In the genomic region with DNA sequence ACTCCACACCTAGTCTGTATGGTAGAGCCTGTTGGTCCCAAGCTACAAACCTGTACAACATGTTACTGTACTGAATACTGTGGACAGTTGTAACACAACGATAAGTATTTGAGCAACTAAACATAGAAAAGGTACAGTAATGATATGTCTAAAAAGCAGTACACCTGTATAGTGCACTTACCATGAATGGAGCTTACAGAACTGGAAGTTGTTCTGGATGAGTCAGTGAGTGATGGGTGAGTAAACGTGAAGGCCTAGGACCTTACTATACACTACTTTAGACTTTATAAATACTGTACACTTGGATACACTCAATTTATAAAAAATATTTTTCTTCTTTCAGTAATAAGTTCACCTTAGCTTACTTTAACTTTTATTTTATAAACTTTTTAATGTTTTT, we compare ENCODE assay signal across 19 cellular contexts.
DNase-seq lines count a peak whose midpoint lies in the region; ATAC-seq and TF ChIP-seq lines count a peak whose summit lies in the region.
"Had no signal": no experiment of that assay in that cellular context is flagged by ENCODE, and none has a peak within 500 bp of the region (broad histone marks: within the 10 kb centered on the region; RNA-seq: fewer than 3 reads in every experiment).

No MANE protein-coding gene starts in this region.

- no peaks in the 10 kb centered on the region for H3K9me3 Mint-ChIP-seq in naive thymus-derived CD8-positive, alpha-beta T cell
- H3K9me3 Mint-ChIP-seq: activated T-cell treated with anti-CD3 and anti-CD28 coated beads, Interleukin-2, amount 50 U/mL, for 4 hours had no signal

- ATAC-seq in GM18861 (IDR thresholded peaks at IDR 0.05; ENCODE audit: unreplicated experiment), result peak; percentile 10
- ATAC-seq in GM21515 (IDR thresholded peaks at IDR 0.05; ENCODE audit: unreplicated experiment), result peak; percentile 24
- peak; percentile 23 for ATAC-seq in HG02973 (IDR thresholded peaks at IDR 0.05; ENCODE audit: unreplicated experiment)
- ATAC-seq in HG03039 (IDR thresholded peaks at IDR 0.05; ENCODE audit: unreplicated experiment), result no peak
- no peak for ATAC-seq in naive thymus-derived CD8-positive, alpha-beta T cell
- ATAC-seq: activated T-cell treated with anti-CD3 and anti-CD28 coated beads, Interleukin-2, amount 50 U/mL, for 4 hours had no signal

- no peak overlapping the region for H3K27ac Mint-ChIP-seq in naive thymus-derived CD8-positive, alpha-beta T cell

- no peak overlapping the region for H3K4me3 ChIP-seq in OCI-LY1 (ENCODE audit: low read depth, low read length, poor library complexity, severe bottlenecking)
- H3K4me3 ChIP-seq: cardiac muscle cell, left ventricle myocardium inferior, prostate gland, testis had no signal

- H4K20me1 ChIP-seq in OCI-LY1 (ENCODE audit: insufficient read depth, low read length), result no peaks in the 10 kb centered on the region

- CTCF ChIA-PET in HEK293T (lab: Yijun Ruan, JAX), result no interaction called here

- H3K4me2 ChIP-seq in OCI-LY1 (ENCODE audit: low read length), result peak overlapping the region; percentile 30; the same call in 1 of the 2 replicates

- peaks cover 56% of the 10 kb centered on the region for H3K4me1 ChIP-seq in OCI-LY1 (ENCODE audit: insufficient read depth, low read length, severe bottlenecking)
- H3K4me1 ChIP-seq: left ventricle myocardium inferior, prostate gland, testis had no signal

- H3K27me3 Mint-ChIP-seq in naive thymus-derived CD8-positive, alpha-beta T cell, result peaks cover 0 to 4% (median 1%) of the 10 kb centered on the region in 5 donors

- no peaks in the 10 kb centered on the region for H3K9me3 ChIP-seq in OCI-LY1 (ENCODE audit: low read length)
- H3K9me3 ChIP-seq: left ventricle myocardium inferior, prostate gland, testis had no signal

- no peak for DNase-seq in putamen (ENCODE audit: low spot score)
- no peak for DNase-seq in HEK293T (ENCODE audit: extremely low spot score)
- DNase-seq in naive thymus-derived CD8-positive, alpha-beta T cell, result no peak
- DNase-seq: activated CD4-positive, alpha-beta T cell treated with anti-CD3 and anti-CD28 coated beads, Interleukin-2, amount 50 U/mL, for 1 hour; activated T-cell treated with anti-CD3 and anti-CD28 coated beads, Interleukin-2, amount 50 U/mL, for 4 hours; effector CD4-positive, alpha-beta T cell; H7; Kasumi-1; left ventricle myocardium inferior; NCI-H187; NCI-H774; testis had no signal

- H3F3A ChIP-seq in OCI-LY1 (ENCODE audit: insufficient read depth, low read length), result no peaks in the 10 kb centered on the region

- H3K79me2 ChIP-seq in OCI-LY1 (ENCODE audit: insufficient read depth, low read length), result no peaks in the 10 kb centered on the region

- peak overlapping the region; percentile 86 for H3K27ac ChIP-seq in OCI-LY1 (ENCODE audit: low read depth, low read length, poor library complexity, severe bottlenecking)
- H3K27ac ChIP-seq: cardiac muscle cell, left ventricle myocardium inferior, prostate gland, testis had no signal

- no peak overlapping the region for H3K9ac ChIP-seq in OCI-LY1 (ENCODE audit: low read length)

- no peaks in the 10 kb centered on the region for H3K9me2 ChIP-seq in OCI-LY1 (ENCODE audit: low read depth, low read length)

- no peak for TF ChIP-seq CTCF in OCI-LY1 (IDR thresholded peaks at IDR 0.05; ENCODE audit: low read length)

- no peaks in the 10 kb centered on the region for H3K27me3 ChIP-seq in OCI-LY1 (ENCODE audit: insufficient read depth, low read length)
- H3K27me3 ChIP-seq: cardiac muscle cell, testis had no signal

- H3K36me3 ChIP-seq in OCI-LY1 (ENCODE audit: insufficient read depth, low read length), result no peaks in the 10 kb centered on the region
- H3K36me3 ChIP-seq: cardiac muscle cell, left ventricle myocardium inferior, prostate gland had no signal

- no peaks in the 10 kb centered on the region for H3K36me3 Mint-ChIP-seq in naive thymus-derived CD8-positive, alpha-beta T cell

- H3K4me1 Mint-ChIP-seq in naive thymus-derived CD8-positive, alpha-beta T cell, result peaks cover 0 to 42% (median 2%) of the 10 kb centered on the region in 4 donors

- no peak overlapping the region for H3K4me3 Mint-ChIP-seq in naive thymus-derived CD8-positive, alpha-beta T cell
- H3K4me3 Mint-ChIP-seq: activated T-cell treated with anti-CD3 and anti-CD28 coated beads, Interleukin-2, amount 50 U/mL, for 4 hours had no signal

- POLR2A ChIA-PET in HEK293T (lab: Yijun Ruan, JAX), result no interaction called here
- POLR2A ChIA-PET in naive thymus-derived CD8-positive, alpha-beta T cell (lab: Charles Lee), result no interaction called here

- peak overlapping the region; percentile 1; the same call in 1 of the 2 replicates for H2AFZ ChIP-seq in OCI-LY1 (ENCODE audit: low read length)

TF ChIP-seq in HEK293T, 16 proteins besides CTCF, POLR2A, EP300 and RAD21:
- TF ChIP-seq ARNT (IDR thresholded peaks at IDR 0.05), result no peak
- TF ChIP-seq L3MBTL2 (conservative IDR thresholded peaks at IDR 0.05), result no peak
- no peak for TF ChIP-seq ZNF384 (IDR thresholded peaks at IDR 0.05)
- no peak for TF ChIP-seq NFRKB (IDR thresholded peaks at IDR 0.05)
- no peak for TF ChIP-seq PKNOX1 (IDR thresholded peaks at IDR 0.05)
- no peak for TF ChIP-seq SUZ12 (IDR thresholded peaks at IDR 0.05)
TF ChIP-seq in HEK293T: peak in this region for 0.

Comparison
In these comparisons a context has a peak if more than half of its experiments do, and no peak if none do; other contexts are left out.
1. ATAC-seq: peak in GM18861 (single experiment), GM21515 (single experiment) and HG02973 (single experiment); none in HG03039 (single experiment) and naive thymus-derived CD8-positive, alpha-beta T cell (0 of 2).